ENCODE assay signal across 22 cellular contexts in the genomic region with DNA sequence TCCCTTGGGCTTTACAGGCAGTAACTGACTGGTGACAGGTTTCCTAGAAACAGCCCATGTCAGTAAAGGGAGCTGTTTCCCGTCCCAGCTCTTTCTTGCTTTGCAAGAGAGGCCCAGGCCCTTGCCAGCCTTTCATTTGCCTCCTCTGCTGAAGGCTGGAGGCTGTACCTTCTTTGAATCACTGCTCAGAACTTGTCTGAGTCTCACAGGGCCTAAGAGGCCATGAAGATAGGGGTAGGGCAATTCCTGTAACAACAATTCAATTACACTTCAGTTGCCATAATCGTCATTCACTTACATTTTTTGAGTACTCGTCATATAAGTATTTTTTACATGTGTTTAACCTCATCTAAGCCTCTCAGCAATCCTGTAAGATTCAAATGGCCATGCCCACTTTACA. TPM values are rescaled to one million over a fixed set of nuclear protein-coding genes. Genes with fewer than 3 reads are reported as not detected.
DNase-seq lines count a peak whose midpoint lies in the region; ATAC-seq, FAIRE-seq and TF ChIP-seq lines count a peak whose summit lies in the region.
"Had no signal": no experiment of that assay in that cellular context is flagged by ENCODE, and none has a peak within 500 bp of the region (broad histone marks: within the 10 kb centered on the region; RNA-seq: fewer than 3 reads in every experiment).

No MANE protein-coding gene starts in this region.

- no peak overlapping the region for H3K4ac ChIP-seq in trophoblast cell (ENCODE audit: low read depth, low read length)

- no peak overlapping the region for H3K27ac ChIP-seq in GM12878 (ENCODE audit: control insufficient read depth, insufficient read depth)
- H3K27ac ChIP-seq in neural cell (ENCODE audit: low read length) = peak overlapping the region; percentile 18
- no peak overlapping the region for H3K27ac ChIP-seq in trophoblast cell (ENCODE audit: low read depth, low read length)
- no peak overlapping the region for H3K27ac ChIP-seq in foreskin keratinocyte
- H3K27ac ChIP-seq: 22Rv1, BLaER1, C4-2B had no signal

- TF ChIP-seq RAD21 in GM12878 (IDR thresholded peaks at IDR 0.05; ENCODE audit: insufficient read depth, low read depth, low read length) (no peak), neural cell (conservative IDR thresholded peaks at IDR 0.05) (no peak)

- CTCF ChIA-PET in GM12878 (lab: Yijun Ruan, JAX) = no interaction called here

- no peak overlapping the region for H2AK5ac ChIP-seq in trophoblast cell (ENCODE audit: low read length)

- H3F3A ChIP-seq in neural cell (ENCODE audit: insufficient read depth, low read length, poor library complexity, severe bottlenecking) = no peaks in the 10 kb centered on the region

- H3K14ac ChIP-seq in trophoblast cell (ENCODE audit: low read length) = no peak overlapping the region

- no peak overlapping the region for H3K4me3 ChIP-seq in GM12878
- no peak overlapping the region for H3K4me3 ChIP-seq in neural cell (ENCODE audit: low read length)
- H3K4me3 ChIP-seq in trophoblast cell (ENCODE audit: low read depth, low read length) = no peak overlapping the region
- H3K4me3 ChIP-seq: BLaER1, HAP-1 had no signal

- SMC1A ChIA-PET in GM12878 (lab: Charles Lee; ENCODE audit: uncharacterized antibody, unreplicated experiment) = no interaction called here

- H3K4me2 ChIP-seq in GM12878 (ENCODE audit: control insufficient read depth, insufficient read depth) = no peak overlapping the region
- H3K4me2 ChIP-seq in neural cell (ENCODE audit: low read length) = no peak overlapping the region
- no peak overlapping the region for H3K4me2 ChIP-seq in trophoblast cell (ENCODE audit: low read length)
- H3K4me2 ChIP-seq: BLaER1 had no signal

- TF ChIP-seq CTCF in GM12878 (IDR thresholded peaks at IDR 0.05 in 2 of 3, conservative IDR thresholded peaks at IDR 0.05 in 1 of 3; ENCODE audit: control insufficient read depth in 2 of 3, extremely low read depth in 1 of 3, insufficient read depth in 1 of 3, low read depth in 3 of 3, low read length in 3 of 3) = no peak
- TF ChIP-seq CTCF in neural cell (IDR thresholded peaks at IDR 0.05; ENCODE audit: poor library complexity, severe bottlenecking) = no peak
- no peak for TF ChIP-seq CTCF in foreskin keratinocyte (conservative IDR thresholded peaks at IDR 0.05)

- H3K79me2 ChIP-seq in GM12878 (ENCODE audit: control insufficient read depth, insufficient read depth, low read length) (no peaks in the 10 kb centered on the region), neural cell (replicated peaks; ENCODE audit: insufficient read depth, low read length) (no peaks in the 10 kb centered on the region), trophoblast cell (ENCODE audit: control insufficient read depth, insufficient read depth, low read length, poor library complexity) (no peaks in the 10 kb centered on the region)

- no peaks in the 10 kb centered on the region for H3K36me3 ChIP-seq in GM12878 (ENCODE audit: control insufficient read depth in 2 of 2, insufficient read depth in 2 of 2, low read length in 1 of 2)
- H3K36me3 ChIP-seq in neural cell (ENCODE audit: insufficient read depth, low read length) = no peaks in the 10 kb centered on the region
- no peaks in the 10 kb centered on the region for H3K36me3 ChIP-seq in trophoblast cell (ENCODE audit: control insufficient read depth in 1 of 2, insufficient read depth in 2 of 2, low read length in 2 of 2)
- H3K36me3 ChIP-seq: BLaER1, HAP-1 had no signal

- H3K79me1 ChIP-seq in trophoblast cell (ENCODE audit: low read length) = no peaks in the 10 kb centered on the region

- H2BK12ac ChIP-seq in trophoblast cell (ENCODE audit: low read length) = no peak overlapping the region

- H2BK120ac ChIP-seq in trophoblast cell (ENCODE audit: insufficient read depth, low read length, poor library complexity) = no peak overlapping the region

- BruUV-seq in GM12878 (replicated peaks; lab: Mats Ljungman, UMichigan) = no TSS peak

- H3K9me3 ChIP-seq in GM12878 (replicated peaks; ENCODE audit: control insufficient read depth, insufficient read depth, low read length) (no peaks in the 10 kb centered on the region), neural cell (ENCODE audit: low read length) (no peaks in the 10 kb centered on the region), trophoblast cell (ENCODE audit: insufficient read depth, low read depth, low read length) (no peaks in the 10 kb centered on the region)
- H3K9me3 ChIP-seq: BLaER1, Caco-2, HAP-1 had no signal

- peak; percentile 80 for FAIRE-seq in GM12892 (lab: Jason Lieb, UNC)
- FAIRE-seq in GM12878 (lab: Jason Lieb, UNC) = no peak
- FAIRE-seq: A204.1, GM12891, H54 had no signal

- RAD21 ChIA-PET in GM12878 (lab: Charles Lee; ENCODE audit: unreplicated experiment) = no interaction called here

- WGBS in GM12878 (ENCODE audit: insufficient coverage, insufficient replicate concordance, low lambda C conversion rate, missing lambda C conversion rate) = 49% methylated on average over 3 of the region's 3 CpGs
- WGBS in trophoblast cell (ENCODE audit: extremely low coverage, insufficient coverage, insufficient read length) = no CpG with 5 or more reads among the region's 3 CpGs

- POLR2A ChIA-PET in GM12878 (lab: Charles Lee) = no interaction called here

- H3K9ac ChIP-seq in GM12878 (ENCODE audit: control insufficient read depth, insufficient read depth, low read length) (0 out of 2 replicates have a peak overlapping the region, but pooled peaks have one; percentile 8), neural cell (ENCODE audit: low read length) (peak overlapping the region; percentile 1), trophoblast cell (ENCODE audit: low read length) (no peak overlapping the region)
- H3K9ac ChIP-seq: BLaER1 had no signal

- no peak overlapping the region for H4K12ac ChIP-seq in trophoblast cell (ENCODE audit: low read depth, low read length)

- H4K91ac ChIP-seq in trophoblast cell (ENCODE audit: low read depth, low read length) = no peak overlapping the region

- in situ Hi-C loops in GM12878 (cut with MboI) (no loop called here), G401 (cut with HindIII; ENCODE audit: low sequenced_read_pairs) (no loop called here)

- ATAC-seq in GM12878 (no peak), foreskin keratinocyte (no peak)
- ATAC-seq: CD8-positive, alpha-beta T cell had no signal

- no peak overlapping the region for H4K8ac ChIP-seq in trophoblast cell (ENCODE audit: low read depth, low read length)

- TF ChIP-seq POLR2A in GM12892 (IDR thresholded peaks at IDR 0.05; ENCODE audit: low read depth, low read length) (no peak), GM12878 (IDR thresholded peaks at IDR 0.05; ENCODE audit: low read depth, low read length) (no peak)

- TF ChIP-seq EP300 in GM12878 (IDR thresholded peaks at IDR 0.05; ENCODE audit: borderline replicate concordance in 1 of 2, control insufficient read depth in 1 of 2, low read depth in 2 of 2, low read length in 2 of 2) (no peak), neural cell (conservative IDR thresholded peaks at IDR 0.05; ENCODE audit: poor library complexity, severe bottlenecking) (no peak)

- H4K20me1 ChIP-seq in GM12878 (ENCODE audit: control insufficient read depth, insufficient read depth) (no peaks in the 10 kb centered on the region), neural cell (ENCODE audit: insufficient read depth) (no peaks in the 10 kb centered on the region)
- H4K20me1 ChIP-seq: BLaER1 had no signal

- peaks cover 0 to 5% of the 10 kb centered on the region in 2 experiments; a peak in 1 of 4 replicates for H3K27me3 ChIP-seq in GM12878 (replicated peaks in 1 of 2; ENCODE audit: control insufficient read depth in 2 of 2, insufficient read depth in 2 of 2, low read length in 1 of 2)
- peaks cover 18% of the 10 kb centered on the region for H3K27me3 ChIP-seq in neural cell (ENCODE audit: insufficient read depth, low read depth, low read length)
- no peaks in the 10 kb centered on the region for H3K27me3 ChIP-seq in trophoblast cell (ENCODE audit: insufficient read depth, low read length)
- H3K27me3 ChIP-seq in foreskin keratinocyte = peaks cover 12% of the 10 kb centered on the region
- H3K27me3 ChIP-seq: BLaER1 had no signal

- intact Hi-C loops in GM12878 (cut with micrococcal nuclease; ENCODE audit: unreplicated experiment) = no loop called here

- H3K4me1 ChIP-seq in GM12878 (ENCODE audit: control insufficient read depth, insufficient read depth, low read length) (peaks cover 6% of the 10 kb centered on the region), trophoblast cell (ENCODE audit: control insufficient read depth in 1 of 2, insufficient read depth in 2 of 2, low read length in 2 of 2) (no peaks in the 10 kb centered on the region), foreskin keratinocyte (no peaks in the 10 kb centered on the region)
- H3K4me1 ChIP-seq: Caco-2, HAP-1 had no signal

- no peak overlapping the region for H2BK5ac ChIP-seq in trophoblast cell (ENCODE audit: low read depth, low read length, poor library complexity)

- H3K18ac ChIP-seq in trophoblast cell (ENCODE audit: low read length) = no peak overlapping the region

- DNase-seq in GM12892 (ENCODE audit: insufficient read length) = no peak
- DNase-seq in GM12878 (ENCODE audit: low read depth, low spot score) = no peak
- peak; percentile 69 to 85 for DNase-seq in trophoblast cell
- DNase-seq in NCI-H146 (lab: John Stamatoyannopoulos, UW) = no peak
- DNase-seq in foreskin keratinocyte = no peak
- DNase-seq in G401 (ENCODE audit: low spot score) = no peak
- DNase-seq: Caco-2; CD4-positive, CD25-positive, alpha-beta regulatory T cell; CD8-positive, alpha-beta T cell; DMS153; DND-41; GDM1; GOT3; HFFc6 had no signal

- no peak overlapping the region for H3K23ac ChIP-seq in trophoblast cell (ENCODE audit: low read length)

- H3K9me2 ChIP-seq in neural cell (ENCODE audit: insufficient read depth, low read length) = no peaks in the 10 kb centered on the region

- peak overlapping the region; percentile 24 for H2AFZ ChIP-seq in GM12878 (ENCODE audit: control insufficient read depth, low read depth, low read length)
- no peak overlapping the region for H2AFZ ChIP-seq in neural cell (ENCODE audit: low read depth, low read length)
- H2AFZ ChIP-seq in trophoblast cell (ENCODE audit: insufficient read depth, low read length, poor library complexity) = no peak overlapping the region

RNA-seq across cellular contexts. Expression of a gene that starts 25.9 kb away (rescaled TPM):
- 0.06 TPM for polyA plus RNA-seq in GM12892 (2012; ENCODE audit: missing spikeins)
- 0.17 TPM in 1 of 2 replicates, not detected in the other for total RNA-seq in GM12878 (2013; cell fraction: nucleolus; rRNA removed)
- not detected in 2 replicates for total RNA-seq in GM12878 (2014; rRNA removed)
- total RNA-seq in GM12878 (2014; rRNA removed; fragmentation: Illumina TruSeq; extraction: Trizol) = not detected in 2 replicates
- not detected in 2 replicates for total RNA-seq in GM12878 (2021)
- polyA plus RNA-seq in GM12878 (2011; ENCODE audit: low read depth) = not detected
- polyA plus RNA-seq in GM12878 (2011; rRNA removed) = 0.01 TPM in 1 of 2 replicates, not detected in the other
- not detected in 2 replicates for polyA plus RNA-seq in GM12878 (2011; cell fraction: cytosol; rRNA removed)
- 0.03 TPM in 1 of 2 replicates, not detected in the other for polyA plus RNA-seq in GM12878 (2011; cell fraction: nucleus; rRNA removed)
- 0.03 TPM in 1 of 2 replicates, not detected in the other for polyA plus RNA-seq in GM12878 (2012)
- polyA plus RNA-seq in GM12878 (2014; fragmentation: Illumina TruSeq; extraction: Trizol) = 0.01 TPM in 1 of 2 replicates, not detected in the other
- polyA plus RNA-seq in GM12878 (2014; fragmentation: Nextera tagmentation; extraction: Ambion mirVana) = not detected
- not detected in 2 replicates for polyA plus RNA-seq in GM12878 (2014; rRNA removed)
- polyA plus RNA-seq in GM12878 (2016; fragmentation: Nextera tagmentation; extraction: Ambion mirVana) = under 1 TPM in 1 of 2 experiments, not detected in 1; 0.08 TPM
- polyA minus RNA-seq in GM12878 (2011; rRNA and poly(A)+ RNA removed) = 0.10 TPM in 1 of 2 replicates, not detected in the other
- polyA minus RNA-seq in GM12878 (2011; cell fraction: cytosol; rRNA and poly(A)+ RNA removed) = not detected in 2 replicates
- 0.10 TPM in 1 of 2 replicates, not detected in the other for polyA minus RNA-seq in GM12878 (2011; cell fraction: nucleus; rRNA and poly(A)+ RNA removed)
- polyA plus RNA-seq in neural cell = 4.7 and 5.6 TPM in 2 replicates
- 10.5 and 11.0 TPM in 2 replicates for polyA minus RNA-seq in neural cell
- polyA plus RNA-seq in trophoblast cell (2013) = 13.0 and 14.8 TPM in 2 replicates
- 0.18 and 0.34 TPM in 2 replicates for total RNA-seq in foreskin keratinocyte
- polyA plus RNA-seq in foreskin keratinocyte = 0.07 and 0.12 TPM in 2 replicates
- 0.31 and 1.0 TPM in 2 replicates for total RNA-seq in G401 (2014; rRNA removed; shearing (Covaris generic))
- total RNA-seq: CD4-positive, CD25-positive, alpha-beta regulatory T cell had no signal

Comparison
In these comparisons a context has a peak if more than half of its experiments do, and no peak if none do; other contexts are left out.
1. DNase-seq: peak in trophoblast cell (2 of 2); none in GM12892 (single experiment), GM12878 (single experiment), NCI-H146 (single experiment), foreskin keratinocyte (0 of 2) and G401 (single experiment).